2 cellular contexts compared by ENCODE assay signal in genomic region chr1:85639920-85640319, GRCh38. TPM values are rescaled to one million over a fixed set of nuclear protein-coding genes. Genes with fewer than 3 reads are reported as not detected.
"Had no signal": no experiment of that assay in that cellular context is flagged by ENCODE, and none has a peak within 500 bp of the region (broad histone marks: within the 10 kb centered on the region; RNA-seq: fewer than 3 reads in every experiment).

No MANE protein-coding gene starts in this region.

RNA-seq across cellular contexts. Expression of gene CCN1, which starts 59.4 kb away (rescaled TPM):
- total RNA-seq: mononuclear cell; naive thymus-derived CD4-positive, alpha-beta T cell had no signal
